20 cellular contexts compared by ENCODE assay signal in genomic region chr6:40713002-40713719, GRCh38.
A peak's percentile ranks its signal among the peaks of the same experiment; 100 is the strongest.
DNase-seq lines count a peak whose midpoint lies in the region; ATAC-seq and TF ChIP-seq lines count a peak whose summit lies in the region.
"Had no signal": no experiment of that assay in that cellular context is flagged by ENCODE, and none has a peak within 500 bp of the region (broad histone marks: within the 10 kb centered on the region; RNA-seq: fewer than 3 reads in every experiment).

No MANE protein-coding gene starts in this region.

- no peak overlapping the region for H3K27ac ChIP-seq in WERI-Rb-1
- H3K27ac ChIP-seq in dorsolateral prefrontal cortex: peak overlapping the region in 14 of 59 donors; percentile 4 to 59 (median 31)
- H3K27ac ChIP-seq: left ventricle myocardium inferior had no signal

- no peak for ATAC-seq in Right ventricle myocardium superior (ENCODE audit: poor library complexity)
- ATAC-seq: activated CD4-positive, alpha-beta T cell treated with anti-CD3 and anti-CD28 coated beads for 36 hours; GM12878; naive thymus-derived CD4-positive, alpha-beta T cell had no signal

- intact Hi-C loops in Right ventricle myocardium superior (cut with DNase I): no loop called here
- intact Hi-C loops in dorsolateral prefrontal cortex (cut with DNase I): no loop called here

- H3K9me3 ChIP-seq in WERI-Rb-1 (ENCODE audit: severe bottlenecking): peaks cover 2% of the 10 kb centered on the region
- H3K9me3 ChIP-seq: left ventricle myocardium inferior had no signal

- H3K4me3 ChIP-seq in AG10803 (ENCODE audit: low read length) (no peak overlapping the region), WERI-Rb-1 (ENCODE audit: low read depth, low read length) (no peak overlapping the region), dorsolateral prefrontal cortex (no peak overlapping the region)
- H3K4me3 ChIP-seq: GM12878, left ventricle myocardium inferior had no signal

- peak; percentile 29 for DNase-seq in AG10803 (ENCODE audit: low read depth)
- DNase-seq in WERI-Rb-1: peak; percentile 54
- peak; percentile 5 to 22 for DNase-seq in lung microvascular endothelial cell (ENCODE audit: low read depth in 2 of 2)
- no peak for DNase-seq in glomerular visceral epithelial cell (ENCODE audit: extremely low spot score)
- no peak for DNase-seq in Right ventricle myocardium superior
- DNase-seq in middle frontal gyrus (ENCODE audit: extremely low spot score, low spot score): no peak
- no peak for DNase-seq in dorsolateral prefrontal cortex
- DNase-seq: activated CD4-positive, alpha-beta T cell treated with anti-CD3 and anti-CD28 coated beads for 36 hours; activated CD8-positive, alpha-beta memory T cell treated with anti-CD3 and anti-CD28 coated beads, Interleukin-2, amount 50 U/mL, for 4 hours; C1 segment of cervical spinal cord; DMS79 treated with DMSO at 0.1 percent for 48 hours; effector memory CD4-positive, alpha-beta T cell; H7; left ventricle myocardium inferior; naive thymus-derived CD4-positive, alpha-beta T cell; NK-92 treated with Interleukin-12 subunit alpha and Interleukin-12 subunit beta, amount 100 ng/mL, for 24 hours; stimulated activated CD4-positive, alpha-beta T cell treated with anti-CD3 and anti-CD28 coated beads, Interleukin-15, amount 100 ng/mL, for 24 hours; T-helper 2 cell had no signal

- H3K27me3 ChIP-seq in WERI-Rb-1 (ENCODE audit: insufficient read depth, low read depth, severe bottlenecking) (no peaks in the 10 kb centered on the region), dorsolateral prefrontal cortex (no peaks in the 10 kb centered on the region)

- peak; percentile 45 for TF ChIP-seq CTCF in AG10803 (conservative IDR thresholded peaks at IDR 0.05; ENCODE audit: low read length)
- peak; percentile 3 for TF ChIP-seq CTCF in GM12873 (IDR thresholded peaks at IDR 0.05; ENCODE audit: insufficient read depth, low read depth, low read length, missing control alignments)
- peak; percentile 69 for TF ChIP-seq CTCF in WERI-Rb-1 (IDR thresholded peaks at IDR 0.05; ENCODE audit: low read depth, low read length)
- TF ChIP-seq CTCF in dorsolateral prefrontal cortex (IDR thresholded peaks at IDR 0.05 in 54 of 56, conservative IDR thresholded peaks at IDR 0.05 in 2 of 56; ENCODE audit: low read depth in 1 of 56, partially characterized antibody in 56 of 56): peak in 1 of 56 donors; percentile 16

- no peaks in the 10 kb centered on the region for H3K36me3 ChIP-seq in WERI-Rb-1
- H3K36me3 ChIP-seq: left ventricle myocardium inferior had no signal

Comparison
In these comparisons a context has a peak if more than half of its experiments do, and no peak if none do; other contexts are left out.
1. DNase-seq: peak in AG10803 (single experiment), WERI-Rb-1 (single experiment) and lung microvascular endothelial cell (2 of 2); none in glomerular visceral epithelial cell (single experiment), Right ventricle myocardium superior (single experiment), middle frontal gyrus (single experiment) and dorsolateral prefrontal cortex (0 of 10).